ENCODE assay signal across 1 cellular context in the genomic region with DNA sequence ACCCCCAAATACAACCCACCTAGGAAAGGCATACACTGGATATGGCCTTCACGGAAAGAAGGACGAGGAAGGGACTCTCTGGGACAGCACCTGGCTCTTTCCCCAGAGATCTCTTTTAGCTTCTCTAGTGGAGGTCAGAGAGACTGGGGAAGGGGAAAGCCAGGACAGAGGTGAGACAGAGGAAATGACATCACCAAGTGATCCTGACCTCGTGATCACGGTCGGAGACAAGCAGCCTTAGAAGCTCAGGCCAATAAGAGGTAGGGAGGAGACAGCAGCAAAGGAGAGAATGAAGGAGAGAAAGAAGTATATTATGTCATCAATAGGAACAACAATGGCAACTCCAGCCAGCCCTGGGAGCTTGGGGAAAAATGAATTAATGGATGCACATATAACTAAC.
TF ChIP-seq lines count a peak whose summit lies in the region.

No MANE protein-coding gene starts in this region.

TF ChIP-seq in endothelial cell of umbilical vein, 7 proteins besides CTCF, POLR2A, EP300 and RAD21:
- TF ChIP-seq, protein P1, sequence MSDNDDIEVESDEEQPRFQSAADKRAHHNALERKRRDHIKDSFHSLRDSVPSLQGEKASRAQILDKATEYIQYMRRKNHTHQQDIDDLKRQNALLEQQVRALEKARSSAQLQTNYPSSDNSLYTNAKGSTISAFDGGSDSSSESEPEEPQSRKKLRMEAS (IDR thresholded peaks at IDR 0.05; ENCODE audit: insufficient read depth, insufficient read length), result no peak
- TF ChIP-seq MYC (IDR thresholded peaks at IDR 0.05; ENCODE audit: low read depth, low read length) (no peak), EZH2 (IDR thresholded peaks at IDR 0.05; ENCODE audit: borderline replicate concordance, low read depth, low read length, severe bottlenecking) (no peak), JUN (IDR thresholded peaks at IDR 0.05; ENCODE audit: borderline replicate concordance, insufficient read depth, insufficient read length, low read depth) (no peak), FOS (IDR thresholded peaks at IDR 0.05; ENCODE audit: borderline replicate concordance, insufficient read depth, low read length) (no peak), POLR2AphosphoS5 (IDR thresholded peaks at IDR 0.05; ENCODE audit: insufficient read depth, low read depth, low read length) (no peak), GATA2 (IDR thresholded peaks at IDR 0.05; ENCODE audit: insufficient read depth, insufficient read length, low read depth, low read length) (no peak)
